In genomic region chr5:160162910-160163309, GRCh38 we compare ENCODE assay signal across 1 cellular context.
TF ChIP-seq lines count a peak whose summit lies in the region.

No MANE protein-coding gene starts in this region.

TF ChIP-seq in K562, 482 proteins besides CTCF, POLR2A, EP300 and RAD21 (continued from another document):
- no peak for TF ChIP-seq GMEB1 (CRISPR knock-in tag; IDR thresholded peaks at IDR 0.05)
- no peak for TF ChIP-seq ATF7 (IDR thresholded peaks at IDR 0.05)
TF ChIP-seq in K562: peak in this region for 1.
